Comparison of ENCODE assay signal across 8 cellular contexts in the genomic region with DNA sequence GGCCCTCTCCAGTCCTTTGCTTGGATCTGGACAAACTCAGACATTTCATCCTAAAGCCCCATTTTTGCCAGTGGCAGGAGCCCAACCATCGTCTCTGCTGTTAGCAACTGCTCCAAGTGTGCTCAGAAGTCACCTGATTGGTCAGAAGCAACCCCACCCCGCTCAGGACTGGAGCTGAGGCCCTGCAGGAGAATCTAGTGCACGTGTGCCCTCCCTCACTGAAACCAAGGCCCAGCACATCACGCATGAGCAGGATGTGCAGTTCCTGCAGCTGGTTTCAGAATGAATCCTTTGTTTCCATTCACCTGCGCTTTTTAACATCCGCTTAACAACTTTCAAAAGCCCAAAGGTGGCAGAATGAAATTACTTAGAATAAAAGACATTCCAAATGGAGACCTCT.
DNase-seq lines count a peak whose midpoint lies in the region; ATAC-seq and TF ChIP-seq lines count a peak whose summit lies in the region.

No MANE protein-coding gene starts in this region.

- H3K27me3 ChIP-seq in esophagus muscularis mucosa (no peaks in the 10 kb centered on the region), osteoblast (ENCODE audit: insufficient read depth, low read length) (no peaks in the 10 kb centered on the region), Caco-2 (replicated peaks; ENCODE audit: control insufficient read depth, insufficient read depth, low read length) (no peaks in the 10 kb centered on the region)

- H4K20me1 ChIP-seq in osteoblast (ENCODE audit: insufficient read depth, low read length): no peaks in the 10 kb centered on the region

- no peak for TF ChIP-seq POLR2A in esophagus muscularis mucosa (IDR thresholded peaks at IDR 0.05; ENCODE audit: low read depth)

- no TSS peak for BruUV-seq in Caco-2 (replicated peaks; lab: Mats Ljungman, UMichigan)

- H3K36me3 Mint-ChIP-seq in activated CD8-positive, alpha-beta T cell treated with anti-CD3 and anti-CD28 coated beads, Interleukin-2, amount 10 ng/mL, durations not matched to agents 7 days and 5 days (ENCODE audit: low read depth): no peaks in the 10 kb centered on the region
- H3K36me3 Mint-ChIP-seq in Caco-2 (ENCODE audit: insufficient read depth, unreplicated experiment): no peaks in the 10 kb centered on the region

- no peaks in the 10 kb centered on the region for H3K27me3 Mint-ChIP-seq in activated CD8-positive, alpha-beta T cell treated with anti-CD3 and anti-CD28 coated beads, Interleukin-2, amount 10 ng/mL, durations not matched to agents 7 days and 5 days (ENCODE audit: low read depth)
- no peaks in the 10 kb centered on the region for H3K27me3 Mint-ChIP-seq in Caco-2 (ENCODE audit: insufficient read depth, unreplicated experiment)

- TF ChIP-seq EP300 in esophagus muscularis mucosa (IDR thresholded peaks at IDR 0.05): no peak

- H3K27ac ChIP-seq in esophagus muscularis mucosa (replicated peaks in 1 of 4) (no peak overlapping the region), osteoblast (ENCODE audit: low read depth, low read length) (no peak overlapping the region)

- peaks cover 9% of the 10 kb centered on the region for H3K4me1 Mint-ChIP-seq in activated CD8-positive, alpha-beta T cell treated with anti-CD3 and anti-CD28 coated beads, Interleukin-2, amount 10 ng/mL, durations not matched to agents 7 days and 5 days (ENCODE audit: low read depth)
- no peaks in the 10 kb centered on the region for H3K4me1 Mint-ChIP-seq in Caco-2 (ENCODE audit: low read depth, unreplicated experiment)

- ATAC-seq in GM19372 (IDR thresholded peaks at IDR 0.05; ENCODE audit: low read depth, unreplicated experiment): peak; percentile 96
- peak; percentile 94 for ATAC-seq in HG03045 (IDR thresholded peaks at IDR 0.05; ENCODE audit: unreplicated experiment)
- peak; percentile 88 for ATAC-seq in activated CD8-positive, alpha-beta T cell treated with anti-CD3 and anti-CD28 coated beads, Interleukin-2, amount 10 ng/mL, durations not matched to agents 7 days and 5 days

- POLR2A ChIA-PET in activated CD8-positive, alpha-beta T cell treated with anti-CD3 and anti-CD28 coated beads, Interleukin-2, amount 10 ng/mL, durations not matched to agents 7 days and 5 days (lab: Charles Lee): interaction anchor here (1.0 to 1.2 kb wide), 2 partner anchors 9 to 13 kb away, joined by 3 to 4 read pairs; no protein-coding TSS in a partner anchor
- POLR2A ChIA-PET in Caco-2 (lab: Charles Lee): no interaction called here

- H3K4me3 ChIP-seq in esophagus muscularis mucosa: no peak overlapping the region
- H3K4me3 ChIP-seq in osteoblast (ENCODE audit: insufficient read depth, low read length): no peak overlapping the region
- no peak overlapping the region for H3K4me3 ChIP-seq in Caco-2 (ENCODE audit: low read depth, low read length)

- TF ChIP-seq CTCF in esophagus muscularis mucosa (IDR thresholded peaks at IDR 0.05) (no peak), osteoblast (IDR thresholded peaks at IDR 0.05; ENCODE audit: extremely low read depth, low read depth, low read length) (no peak), Caco-2 (IDR thresholded peaks at IDR 0.05; ENCODE audit: insufficient read depth in 1 of 2, low read depth in 1 of 2, low read length in 1 of 2, severe bottlenecking in 1 of 2, unreplicated experiment in 1 of 2) (no peak)

- no peaks in the 10 kb centered on the region for H3K9me3 Mint-ChIP-seq in activated CD8-positive, alpha-beta T cell treated with anti-CD3 and anti-CD28 coated beads, Interleukin-2, amount 10 ng/mL, durations not matched to agents 7 days and 5 days (ENCODE audit: insufficient read depth)
- no peaks in the 10 kb centered on the region for H3K9me3 Mint-ChIP-seq in Caco-2 (ENCODE audit: unreplicated experiment)

- H3K4me2 ChIP-seq in osteoblast (ENCODE audit: insufficient read depth, low read length): no peak overlapping the region

- H3K27ac Mint-ChIP-seq in activated CD8-positive, alpha-beta T cell treated with anti-CD3 and anti-CD28 coated beads, Interleukin-2, amount 10 ng/mL, durations not matched to agents 7 days and 5 days: peak overlapping the region; percentile 69
- H3K27ac Mint-ChIP-seq in Caco-2 (ENCODE audit: unreplicated experiment): no peak overlapping the region

- CTCF ChIA-PET in activated CD8-positive, alpha-beta T cell treated with anti-CD3 and anti-CD28 coated beads, Interleukin-2, amount 10 ng/mL, durations not matched to agents 7 days and 5 days (lab: Charles Lee): interaction anchor here (0.8 to 2.5 kb wide), 4 partner anchors 8 to 180 kb away, joined by 3 to 11 read pairs (median 3); no protein-coding TSS in a partner anchor
- CTCF ChIA-PET in Caco-2 (lab: Charles Lee): no interaction called here

- H3K9me3 ChIP-seq in esophagus muscularis mucosa (no peaks in the 10 kb centered on the region), osteoblast (ENCODE audit: low read depth, low read length) (no peaks in the 10 kb centered on the region), Caco-2 (no peaks in the 10 kb centered on the region)

- no peaks in the 10 kb centered on the region for H3K79me2 ChIP-seq in osteoblast (ENCODE audit: insufficient read depth, low read length)

- intact Hi-C loops in esophagus muscularis mucosa (cut with DNase I) (no loop called here), Caco-2 (cut with micrococcal nuclease; ENCODE audit: unreplicated experiment) (no loop called here)

- peak overlapping the region; percentile 26 for H3K4me3 Mint-ChIP-seq in activated CD8-positive, alpha-beta T cell treated with anti-CD3 and anti-CD28 coated beads, Interleukin-2, amount 10 ng/mL, durations not matched to agents 7 days and 5 days
- no peak overlapping the region for H3K4me3 Mint-ChIP-seq in Caco-2 (ENCODE audit: unreplicated experiment)

- 51% methylated on average over 6 of the region's 6 CpGs for WGBS in esophagus muscularis mucosa

- H3K4me1 ChIP-seq in esophagus muscularis mucosa (peaks cover 0 to 5% (median 0%) of the 10 kb centered on the region in 4 donors), osteoblast (ENCODE audit: insufficient read depth, low read length) (no peaks in the 10 kb centered on the region), Caco-2 (peaks cover 9% of the 10 kb centered on the region; the same call in 1 of the 2 replicates)

- H3K36me3 ChIP-seq in esophagus muscularis mucosa (no peaks in the 10 kb centered on the region), osteoblast (ENCODE audit: insufficient read depth, low read length) (no peaks in the 10 kb centered on the region), Caco-2 (ENCODE audit: control insufficient read depth, insufficient read depth, low read length) (no peaks in the 10 kb centered on the region)

- no peak overlapping the region for H2AFZ ChIP-seq in osteoblast (ENCODE audit: low read length)

- DNase-seq in activated CD8-positive, alpha-beta T cell treated with anti-CD3 and anti-CD28 coated beads, Interleukin-2, amount 10 ng/mL, durations not matched to agents 7 days and 5 days: peak; percentile 84
- peak; percentile 25 to 65 for DNase-seq in stimulated activated CD4-positive, alpha-beta T cell treated with anti-CD3 and anti-CD28 coated beads, Interleukin-12 subunit alpha, Interleukin-12 subunit beta, amount 100 ng/mL, for 24 hours (ENCODE audit: low read depth in 2 of 2)
- DNase-seq in SKM-1 (lab: John Stamatoyannopoulos, UW; ENCODE audit: unreplicated experiment): no peak
- no peak for DNase-seq in esophagus muscularis mucosa (ENCODE audit: extremely low spot score)
- DNase-seq in osteoblast (ENCODE audit: insufficient read length, low spot score, missing footprints): no peak
- DNase-seq in Caco-2: no peak

Comparison
In these comparisons a context has a peak if more than half of its experiments do, and no peak if none do; other contexts are left out.
1. DNase-seq: peak in activated CD8-positive, alpha-beta T cell treated with anti-CD3 and anti-CD28 coated beads, Interleukin-2, amount 10 ng/mL, durations not matched to agents 7 days and 5 days (single experiment) and stimulated activated CD4-positive, alpha-beta T cell treated with anti-CD3 and anti-CD28 coated beads, Interleukin-12 subunit alpha, Interleukin-12 subunit beta, amount 100 ng/mL, for 24 hours (2 of 2); none in SKM-1 (single experiment), esophagus muscularis mucosa (single experiment), osteoblast (single experiment) and Caco-2 (0 of 2).
2. Peak in every context shown above with its lines, with median percentiles within 50 percentile points of each other: ATAC-seq.